ENCODE assay signal across 9 cellular contexts in the genomic region with DNA sequence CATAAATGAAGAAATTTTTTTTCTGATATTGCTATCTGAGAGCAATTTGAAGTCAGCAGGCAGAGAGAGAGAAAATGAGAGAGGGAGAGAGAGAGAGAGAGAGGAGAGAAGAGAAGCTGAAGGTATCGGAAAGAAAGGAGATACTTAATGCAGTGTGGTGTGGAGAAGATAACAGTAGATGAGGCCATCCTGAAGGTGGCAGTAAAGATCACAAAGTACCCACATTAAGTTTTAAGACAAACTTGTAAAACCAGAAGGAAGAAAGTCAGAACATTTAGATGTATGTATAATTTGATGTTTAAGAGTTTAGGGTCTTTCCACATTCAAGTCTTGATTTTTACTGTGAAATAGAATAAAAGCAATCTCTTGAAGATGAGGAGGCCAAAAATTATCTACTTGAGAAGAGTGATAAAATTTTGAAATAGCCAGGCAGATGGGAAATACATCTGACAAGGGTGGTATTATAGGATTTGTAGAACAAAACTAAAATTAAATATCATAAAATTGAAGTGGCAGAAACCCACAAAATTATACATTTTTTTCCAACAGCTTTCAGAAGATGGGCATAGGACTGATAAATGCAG.
DNase-seq lines count a peak whose midpoint lies in the region; ATAC-seq, FAIRE-seq and TF ChIP-seq lines count a peak whose summit lies in the region.
"Had no signal": no experiment of that assay in that cellular context is flagged by ENCODE, and none has a peak within 500 bp of the region (broad histone marks: within the 10 kb centered on the region; RNA-seq: fewer than 3 reads in every experiment).

No MANE protein-coding gene starts in this region.

- H3K36me3 Mint-ChIP-seq in activated naive CD4-positive, alpha-beta T cell treated with anti-CD3 and anti-CD28 coated beads, Interleukin-2, amount 50 U/mL, for 72 hours: no peaks in the 10 kb centered on the region

- peak; percentile 57 for TF ChIP-seq CTCF in OCI-LY1 (IDR thresholded peaks at IDR 0.05; ENCODE audit: low read length)

- no peaks in the 10 kb centered on the region for H3K36me3 ChIP-seq in OCI-LY1 (ENCODE audit: insufficient read depth, low read length)
- H3K36me3 ChIP-seq in small intestine (ENCODE audit: control insufficient read depth in 2 of 2, insufficient read depth in 2 of 2, low read length in 2 of 2): no peaks in the 10 kb centered on the region
- H3K36me3 ChIP-seq: neutrophil had no signal

- no peaks in the 10 kb centered on the region for H3K9me3 ChIP-seq in OCI-LY1 (ENCODE audit: low read length)
- no peaks in the 10 kb centered on the region for H3K9me3 ChIP-seq in small intestine (ENCODE audit: control insufficient read depth, low read depth)
- H3K9me3 ChIP-seq: neutrophil had no signal

- no peaks in the 10 kb centered on the region for H3K79me2 ChIP-seq in OCI-LY1 (ENCODE audit: insufficient read depth, low read length)

- no peaks in the 10 kb centered on the region for H3K9me2 ChIP-seq in OCI-LY1 (ENCODE audit: low read depth, low read length)

- no peak overlapping the region for H3K27ac ChIP-seq in OCI-LY1 (ENCODE audit: low read depth, low read length, poor library complexity, severe bottlenecking)
- no peak overlapping the region for H3K27ac ChIP-seq in small intestine (ENCODE audit: low read depth in 1 of 2, low read length in 1 of 2)
- H3K27ac ChIP-seq: neutrophil had no signal

- H3K27me3 ChIP-seq in OCI-LY1 (ENCODE audit: insufficient read depth, low read length) (no peaks in the 10 kb centered on the region), small intestine (ENCODE audit: control insufficient read depth in 2 of 2, insufficient read depth in 2 of 2, low read length in 2 of 2) (no peaks in the 10 kb centered on the region)
- H3K27me3 ChIP-seq: neutrophil had no signal

- peak; percentile 59 for FAIRE-seq in endometrium (lab: Jason Lieb, UNC)
- FAIRE-seq in small intestine (lab: Jason Lieb, UNC): no peak

- no peak overlapping the region for H2AFZ ChIP-seq in OCI-LY1 (ENCODE audit: low read length)

- H3F3A ChIP-seq in OCI-LY1 (ENCODE audit: insufficient read depth, low read length): no peaks in the 10 kb centered on the region

- H3K27ac Mint-ChIP-seq in activated naive CD4-positive, alpha-beta T cell treated with anti-CD3 and anti-CD28 coated beads, Interleukin-2, amount 50 U/mL, for 72 hours: no peak overlapping the region

- no peaks in the 10 kb centered on the region for H4K20me1 ChIP-seq in OCI-LY1 (ENCODE audit: insufficient read depth, low read length)

- WGBS in small intestine, 3 donors: 13 to 33% (median 16%) methylated on average over 1 of the region's 1 CpG

- H3K9me3 Mint-ChIP-seq in activated naive CD4-positive, alpha-beta T cell treated with anti-CD3 and anti-CD28 coated beads, Interleukin-2, amount 50 U/mL, for 72 hours: no peaks in the 10 kb centered on the region

- no peak overlapping the region for H3K9ac ChIP-seq in OCI-LY1 (ENCODE audit: low read length)

- ATAC-seq in activated naive CD4-positive, alpha-beta T cell treated with anti-CD3 and anti-CD28 coated beads, Interleukin-2, amount 50 U/mL, for 72 hours: peak; percentile 50 to 63
- ATAC-seq in HG03103 (IDR thresholded peaks at IDR 0.05; ENCODE audit: low read depth, unreplicated experiment): peak; percentile 84

- H3K4me2 ChIP-seq in OCI-LY1 (ENCODE audit: low read length): no peak overlapping the region

- H3K4me1 ChIP-seq in OCI-LY1 (ENCODE audit: insufficient read depth, low read length, severe bottlenecking): no peaks in the 10 kb centered on the region
- H3K4me1 ChIP-seq in small intestine (ENCODE audit: control insufficient read depth in 2 of 2, insufficient read depth in 1 of 2, low read depth in 1 of 2, low read length in 1 of 2): no peaks in the 10 kb centered on the region

- H3K4me3 ChIP-seq in OCI-LY1 (ENCODE audit: low read depth, low read length, poor library complexity, severe bottlenecking) (no peak overlapping the region), small intestine (ENCODE audit: low read depth in 1 of 2, low read length in 2 of 2) (no peak overlapping the region)

- no peak for DNase-seq in activated naive CD4-positive, alpha-beta T cell treated with anti-CD3 and anti-CD28 coated beads, Interleukin-2, amount 50 U/mL, for 72 hours (ENCODE audit: low spot score in 2 of 2)
- no peak for DNase-seq in activated naive CD4-positive, alpha-beta T cell (lab: John Stamatoyannopoulos, UW)
- DNase-seq in retina (peak; percentile 13), small intestine (no peak), NCI-H526 treated with DMSO at 0.1 percent for 48 hours (lab: John Stamatoyannopoulos, UW) (no peak)
